ENCODE assay signal across 1 cellular context in genomic region chr5:177497011-177497296, GRCh38.
A peak's percentile ranks its signal among the peaks of the same experiment; 100 is the strongest.
TF ChIP-seq lines count a peak whose summit lies in the region.

No MANE protein-coding gene starts in this region.

TF ChIP-seq in HEK293, 187 proteins besides CTCF, POLR2A, EP300 and RAD21:
- TF ChIP-seq ZNF324 (tag by site-specific recombination; IDR thresholded peaks at IDR 0.05) (0 out of 2 replicates have a peak, but pooled peaks have one; percentile 24), ZBTB1 (tag by site-specific recombination; IDR thresholded peaks at IDR 0.05) (0 out of 2 replicates have a peak, but pooled peaks have one; percentile 20), ZNF423 (tag by site-specific recombination; IDR thresholded peaks at IDR 0.05) (peak; percentile 97), YY1 (tag by site-specific recombination; IDR thresholded peaks at IDR 0.05) (no peak), ZNF571 (tag by site-specific recombination; IDR thresholded peaks at IDR 0.05) (no peak), KLF8 (tag by site-specific recombination; IDR thresholded peaks at IDR 0.05) (no peak), ZNF341 (tag by site-specific recombination; IDR thresholded peaks at IDR 0.05; ENCODE audit: low read depth) (peak; percentile 77), ZNF391 (tag by site-specific recombination; IDR thresholded peaks at IDR 0.05; ENCODE audit: borderline replicate concordance, low read depth) (no peak), ZNF596 (tag by site-specific recombination; IDR thresholded peaks at IDR 0.05) (0 out of 2 replicates have a peak, but pooled peaks have one; percentile 48), ZNF629 (tag by site-specific recombination; IDR thresholded peaks at IDR 0.05) (peak; percentile 22; the same call in 1 of the 2 replicates), ZBTB10 (tag by site-specific recombination; IDR thresholded peaks at IDR 0.05) (peak; percentile 89), ZNF692 (tag by site-specific recombination; IDR thresholded peaks at IDR 0.05) (0 out of 2 replicates have a peak, but pooled peaks have one; percentile 12), WT1 (tag by site-specific recombination; IDR thresholded peaks at IDR 0.05) (peak; percentile 67), ZNF202 (tag by site-specific recombination; IDR thresholded peaks at IDR 0.05; ENCODE audit: borderline replicate concordance) (0 out of 2 replicates have a peak, but pooled peaks have one; percentile 13), MEIS1 (CRISPR knock-in tag; IDR thresholded peaks at IDR 0.05; ENCODE audit: borderline replicate concordance) (no peak), ZNF76 (tag by site-specific recombination; IDR thresholded peaks at IDR 0.05; ENCODE audit: borderline replicate concordance, low read depth) (peak; percentile 84)
